9 cellular contexts compared by ENCODE assay signal in genomic region chr10:17454181-17454800, GRCh38. TPM values are rescaled to one million over a fixed set of nuclear protein-coding genes. Genes with fewer than 3 reads are reported as not detected.
DNase-seq lines count a peak whose midpoint lies in the region; ATAC-seq, FAIRE-seq and TF ChIP-seq lines count a peak whose summit lies in the region.
"Had no signal": no experiment of that assay in that cellular context is flagged by ENCODE, and none has a peak within 500 bp of the region (broad histone marks: within the 10 kb centered on the region; RNA-seq: fewer than 3 reads in every experiment).

TSS of gene ST8SIA6 (minus strand) at chr10:17454595. CDS start at chr10:17454255, 340 bp downstream.

- peaks cover 56% of the 10 kb centered on the region for H3K27me3 Mint-ChIP-seq in stimulated activated naive CD8-positive, alpha-beta T cell treated with anti-CD3 and anti-CD28 coated beads, Interleukin-15, amount 100 ng/mL, for 72 hours

- no peak within 1 kb of the TSS for H4K91ac ChIP-seq in H1 (replicated peaks; ENCODE audit: insufficient read length, low read length)

- peak within 1 kb of the TSS; percentile 79 to 88 for H3K4me3 Mint-ChIP-seq in stimulated activated naive CD8-positive, alpha-beta T cell treated with anti-CD3 and anti-CD28 coated beads, Interleukin-15, amount 100 ng/mL, for 72 hours

- H3K27ac ChIP-seq in ACC112 (ENCODE audit: low read depth, low read length) (no peak within 1 kb of the TSS), H1 (ENCODE audit: low read depth, low read length) (no peak within 1 kb of the TSS)
- H3K27ac ChIP-seq: neutrophil had no signal

- H3K4me3 ChIP-seq in ACC112 (ENCODE audit: low read depth, low read length) (peak within 1 kb of the TSS; percentile 75), H1 (ENCODE audit: extremely low read depth in 1 of 4, insufficient read depth in 2 of 4, low read depth in 3 of 4, low read length in 4 of 4) (peak within 1 kb of the TSS; percentile 57 to 78 (median 72))

- peak within 1 kb of the TSS; percentile 65; the same call in 1 of the 2 replicates for H2BK12ac ChIP-seq in H1 (ENCODE audit: low read depth, low read length)

- CTCF ChIA-PET in H1 (lab: Charles Lee; ENCODE audit: partially characterized antibody) = interaction anchor here (0.7 to 1.4 kb wide), 6 partner anchors 11 to 164 kb away, joined by 3 to 4 read pairs (median 3); no protein-coding TSS in a partner anchor

- DNase-seq in HT1080 (ENCODE audit: low read depth) (peak; percentile 13), H1 (ENCODE audit: low read depth in 1 of 2, low spot score in 2 of 2) (peak in 1 of 2 experiments; percentile 72), mucosa of gallbladder (ENCODE audit: low spot score) (peak; percentile 33), HT-29 (ENCODE audit: low spot score) (no peak)
- DNase-seq in activated CD4-positive, alpha-beta T cell treated with anti-CD3 and anti-CD28 coated beads, Interleukin-2, amount 50 U/mL, for 4 hours = peak; percentile 30 to 36
- peak; percentile 41 to 55 for DNase-seq in stimulated activated naive CD8-positive, alpha-beta T cell treated with anti-CD3 and anti-CD28 coated beads, Interleukin-15, amount 100 ng/mL, for 72 hours

- H4K5ac ChIP-seq in H1 (ENCODE audit: insufficient read length, low read depth, low read length) = peak within 1 kb of the TSS; percentile 10

- no peak within 1 kb of the TSS for H3K23ac ChIP-seq in H1 (ENCODE audit: insufficient read length)

- no peak within 1 kb of the TSS for H2BK5ac ChIP-seq in H1 (ENCODE audit: low read depth, low read length)

- peaks cover 7 to 11% of the 10 kb centered on the region in 2 donors for H3K9me3 Mint-ChIP-seq in stimulated activated naive CD8-positive, alpha-beta T cell treated with anti-CD3 and anti-CD28 coated beads, Interleukin-15, amount 100 ng/mL, for 72 hours

- peak within 1 kb of the TSS; percentile 29 to 76 (median 44) for H3K9ac ChIP-seq in H1 (replicated peaks in 1 of 4; ENCODE audit: extremely low read depth in 1 of 4, low read depth in 3 of 4, low read length in 3 of 4)

- TF ChIP-seq RAD21 in H1 (IDR thresholded peaks at IDR 0.05 in 1 of 2, conservative IDR thresholded peaks at IDR 0.05 in 1 of 2; ENCODE audit: low read depth in 2 of 2, low read length in 2 of 2) = no peak

- H3K4me1 ChIP-seq in ACC112 (ENCODE audit: control insufficient read depth, insufficient read depth, low read length, unreplicated experiment) = no peaks in the 10 kb centered on the region
- H3K4me1 ChIP-seq in H1 (replicated peaks in 1 of 4; ENCODE audit: control insufficient read depth in 3 of 4, insufficient read depth in 4 of 4, low read length in 3 of 4) = peaks cover 3 to 12% (median 8%) of the 10 kb centered on the region in 4 experiments; a peak in 4 of 7 replicates

- H3K4me2 ChIP-seq in H1 (ENCODE audit: insufficient read depth in 1 of 2, low read depth in 2 of 2, low read length in 2 of 2) = peak within 1 kb of the TSS; percentile 54 to 98

- peak within 1 kb of the TSS; percentile 27 for H2BK120ac ChIP-seq in H1 (replicated peaks; ENCODE audit: low read depth, low read length)

- POLR2A ChIA-PET in H1 (lab: Charles Lee; ENCODE audit: partially characterized antibody) = no interaction called here

- H3K9me3 ChIP-seq in H1 (ENCODE audit: insufficient read depth in 2 of 2, low read depth in 1 of 2, low read length in 1 of 2) = peaks cover 11 to 12% of the 10 kb centered on the region in 2 experiments; a peak in 3 of 4 replicates
- H3K9me3 ChIP-seq: neutrophil had no signal

- TF ChIP-seq CTCF in H1 (IDR thresholded peaks at IDR 0.05; ENCODE audit: control extremely low read depth in 1 of 3, insufficient read depth in 1 of 3, low read depth in 1 of 3, low read length in 3 of 3) = no peak

- H3K36me3 ChIP-seq in ACC112 (ENCODE audit: insufficient read depth, low read length) = 0 out of 2 replicates have a peak, but pooled peaks cover 3% of the 10 kb centered on the region
- peaks cover 0 to 7% (median 0%) of the 10 kb centered on the region in 4 experiments; a peak in 2 of 8 replicates for H3K36me3 ChIP-seq in H1 (ENCODE audit: control insufficient read depth in 2 of 4, insufficient read depth in 4 of 4, low read length in 3 of 4)
- H3K36me3 ChIP-seq: neutrophil had no signal

- H3K14ac ChIP-seq in H1 (ENCODE audit: insufficient read length) = no peak within 1 kb of the TSS

- peak within 1 kb of the TSS in 1 of 2 donors; percentile 92 for H3K27ac Mint-ChIP-seq in stimulated activated naive CD8-positive, alpha-beta T cell treated with anti-CD3 and anti-CD28 coated beads, Interleukin-15, amount 100 ng/mL, for 72 hours

- no peak for TF ChIP-seq EP300 in H1 (IDR thresholded peaks at IDR 0.05; ENCODE audit: borderline replicate concordance in 1 of 2, low read depth in 2 of 2, low read length in 2 of 2)

- H2AFZ ChIP-seq in ACC112 (ENCODE audit: low read length, unreplicated experiment) (peak within 1 kb of the TSS; percentile 49), H1 (ENCODE audit: low read length) (peak within 1 kb of the TSS; percentile 8; the same call in 1 of the 2 replicates)

- 0 out of 2 replicates have a peak within 1 kb of the TSS, but pooled peaks have one; percentile 92 for H2BK15ac ChIP-seq in H1 (ENCODE audit: low read length)

- H3K79me2 ChIP-seq in ACC112 (ENCODE audit: control insufficient read depth, insufficient read depth, low read length, unreplicated experiment) (no peaks in the 10 kb centered on the region), H1 (ENCODE audit: control insufficient read depth in 1 of 2, insufficient read depth in 2 of 2, low read length in 2 of 2) (no peaks in the 10 kb centered on the region)

- H3K79me1 ChIP-seq in H1 (ENCODE audit: low read depth, low read length) = no peaks in the 10 kb centered on the region; the same call in 1 of the 2 replicates

- 2% methylated on average over 42 of the region's 82 CpGs; no CpG with 5 or more reads in 1 of the 2 experiments for WGBS in H1 (ENCODE audit: extremely low coverage in 1 of 2, insufficient coverage in 1 of 2, insufficient read length in 1 of 2, insufficient replicate concordance in 2 of 2, low coverage in 1 of 2, low lambda C conversion rate in 2 of 2, missing lambda C conversion rate in 1 of 2), 2 experiments

- no peak within 1 kb of the TSS for H3K56ac ChIP-seq in H1 (replicated peaks; ENCODE audit: insufficient read length, low read depth, low read length)

- no peaks in the 10 kb centered on the region for H4K20me1 ChIP-seq in H1 (replicated peaks in 1 of 2; ENCODE audit: control insufficient read depth in 1 of 2, insufficient read depth in 2 of 2, low read length in 2 of 2)

- H3K23me2 ChIP-seq in H1 (ENCODE audit: low read depth, low read length) = peaks cover 13% of the 10 kb centered on the region; the same call in 1 of the 2 replicates

- peak within 1 kb of the TSS; percentile 76 for H4K8ac ChIP-seq in H1 (ENCODE audit: extremely low read depth, insufficient read depth, low read length)

- peak; percentile 70 for ATAC-seq in GM19035 (IDR thresholded peaks at IDR 0.05; ENCODE audit: unreplicated experiment)
- peak; percentile 74 for ATAC-seq in stimulated activated naive CD8-positive, alpha-beta T cell treated with anti-CD3 and anti-CD28 coated beads, Interleukin-15, amount 100 ng/mL, for 72 hours

- H2AK5ac ChIP-seq in H1 (ENCODE audit: low read depth, low read length) = no peak within 1 kb of the TSS

- H3K18ac ChIP-seq in H1 (ENCODE audit: extremely low read depth, low read length) = peak within 1 kb of the TSS; percentile 44; the same call in 1 of the 2 replicates

- peaks cover 23% of the 10 kb centered on the region for H3K4me1 Mint-ChIP-seq in stimulated activated naive CD8-positive, alpha-beta T cell treated with anti-CD3 and anti-CD28 coated beads, Interleukin-15, amount 100 ng/mL, for 72 hours

- TF ChIP-seq POLR2A in H1 (IDR thresholded peaks at IDR 0.05; ENCODE audit: control extremely low read depth in 1 of 2, low read depth in 2 of 2, low read length in 2 of 2) = no peak

- no peak within 1 kb of the TSS for H3K4ac ChIP-seq in H1 (replicated peaks; ENCODE audit: insufficient read length, low read depth, low read length)

- H3K27me3 ChIP-seq in ACC112 (ENCODE audit: insufficient read depth, low read length) (peaks cover 32% of the 10 kb centered on the region), H1 (replicated peaks in 1 of 4; ENCODE audit: control insufficient read depth in 3 of 4, extremely low read depth in 1 of 4, insufficient read depth in 3 of 4, low read length in 3 of 4) (peaks cover 9 to 14% (median 13%) of the 10 kb centered on the region in 4 experiments; a peak in 6 of 7 replicates)

- H2BK20ac ChIP-seq in H1 (ENCODE audit: low read length) = peak within 1 kb of the TSS; percentile 61; the same call in 1 of the 2 replicates

- FAIRE-seq in H1 (lab: Jason Lieb, UNC) = no peak

TF ChIP-seq in H1, 55 proteins besides CTCF, POLR2A, EP300 and RAD21 (continues in another document):
- TF ChIP-seq E2F6 (IDR thresholded peaks at IDR 0.05) (0 out of 2 replicates have a peak, but pooled peaks have one; percentile 20), TAF1 (IDR thresholded peaks at IDR 0.05; ENCODE audit: low read depth, low read length) (0 out of 2 replicates have a peak, but pooled peaks have one; percentile 55), MAFK (IDR thresholded peaks at IDR 0.05; ENCODE audit: low read depth, low read length) (no peak), PHF8 (conservative IDR thresholded peaks at IDR 0.05; ENCODE audit: low read depth, low read length) (no peak)
- TF ChIP-seq, protein P1, sequence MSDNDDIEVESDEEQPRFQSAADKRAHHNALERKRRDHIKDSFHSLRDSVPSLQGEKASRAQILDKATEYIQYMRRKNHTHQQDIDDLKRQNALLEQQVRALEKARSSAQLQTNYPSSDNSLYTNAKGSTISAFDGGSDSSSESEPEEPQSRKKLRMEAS (IDR thresholded peaks at IDR 0.05) = no peak

RNA-seq across cellular contexts. Expression of gene ST8SIA6, which starts in this region (rescaled TPM):
- total RNA-seq in HT1080 (2014; rRNA removed; shearing (Covaris generic)) = 0.03 and 0.10 TPM in 2 replicates
- polyA plus RNA-seq in HT1080 (2015; cell fraction: cytosol; rRNA removed) = 0.06 and 0.16 TPM in 2 replicates
- polyA plus RNA-seq in HT1080 (2015; cell fraction: nucleus; rRNA removed) = 0.07 and 0.40 TPM in 2 replicates
- 1.1 and 1.3 TPM in 2 replicates for total RNA-seq in H1 (2021; fragmentation: NEBNext Ultra II Directional; extraction: Animal tissue kit (Norgen Biotek cat#: 25700))
- 0.50 and 0.70 TPM in 2 replicates for polyA plus RNA-seq in H1 (2011; rRNA removed)
- 0.53 TPM for polyA plus RNA-seq in H1 (2011; cell fraction: cytosol; rRNA removed)
- polyA plus RNA-seq in H1 (2011; cell fraction: nucleus; rRNA removed) = 0.84 TPM
- 0.61 to 1.1 TPM (median 0.84 TPM) in 4 replicates for polyA plus RNA-seq in H1 (2012, experiment 1 of 2)
- polyA plus RNA-seq in H1 (2012, experiment 2 of 2) = 0.07 TPM
- 1.6 TPM for polyA plus RNA-seq in H1 (2013, experiment 1 of 2)
- polyA plus RNA-seq in H1 (2013, experiment 2 of 2) = 1.5 TPM
- 0.69 and 1.1 TPM in 2 replicates for polyA minus RNA-seq in H1 (2011; rRNA and poly(A)+ RNA removed)
- 1.2 TPM for polyA minus RNA-seq in H1 (2011; cell fraction: cytosol; rRNA and poly(A)+ RNA removed)
- 4.7 TPM for polyA minus RNA-seq in H1 (2011; cell fraction: nucleus; rRNA and poly(A)+ RNA removed)
- 0.92 TPM for total RNA-seq in mucosa of gallbladder
- not detected in 2 replicates for total RNA-seq in HT-29 (2014; rRNA removed; shearing (Covaris generic))

Comparison
In these comparisons a context has a peak if more than half of its experiments do, and no peak if none do; other contexts are left out.
1. Peak in DNase-seq in HT1080; RNA of the gene not detected or under 1 TPM.
2. Peak in DNase-seq in mucosa of gallbladder; RNA of the gene not detected or under 1 TPM.